16 cellular contexts compared by ENCODE assay signal in the genomic region with DNA sequence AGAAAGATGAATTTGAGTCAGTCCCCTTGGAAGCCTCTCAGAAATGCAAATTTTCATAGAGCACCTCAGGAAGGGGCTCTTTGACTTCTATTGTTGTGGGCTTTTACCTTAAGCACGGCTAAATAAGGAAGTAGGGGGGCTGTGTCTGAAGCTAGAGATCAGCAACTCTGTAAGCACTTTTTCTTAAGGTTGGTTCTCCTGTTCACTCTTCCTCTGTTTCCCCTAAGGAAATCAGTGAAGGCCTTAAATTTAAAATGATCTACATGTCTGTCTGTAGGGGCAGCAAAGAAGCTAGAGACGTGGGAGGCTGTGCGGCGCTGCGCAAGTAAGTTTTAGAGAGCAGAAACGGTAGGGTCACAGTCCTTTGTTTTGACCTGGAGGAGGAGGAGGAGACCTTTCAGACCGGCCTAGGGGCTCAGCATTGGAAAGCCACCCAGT. TPM values are rescaled to one million over a fixed set of nuclear protein-coding genes. Genes with fewer than 3 reads are reported as not detected.
A peak's percentile ranks its signal among the peaks of the same experiment; 100 is the strongest.
DNase-seq lines count a peak whose midpoint lies in the region; ATAC-seq and TF ChIP-seq lines count a peak whose summit lies in the region.
"Had no signal": no experiment of that assay in that cellular context is flagged by ENCODE, and none has a peak within 500 bp of the region (broad histone marks: within the 10 kb centered on the region; RNA-seq: fewer than 3 reads in every experiment).

No MANE protein-coding gene starts in this region.

- no peaks in the 10 kb centered on the region for H3K27me3 Mint-ChIP-seq in mesothelial cell of epicardium (ENCODE audit: low read depth)

- 0 out of 2 replicates have a peak, but pooled peaks have one; percentile 15 for TF ChIP-seq CTCF in IMR-90 (conservative IDR thresholded peaks at IDR 0.05; ENCODE audit: low read depth, low read length)
- TF ChIP-seq CTCF in mesothelial cell of epicardium (IDR thresholded peaks at IDR 0.05; ENCODE audit: unreplicated experiment), result no peak
- no peak for TF ChIP-seq CTCF in GM13976 (IDR thresholded peaks at IDR 0.05; ENCODE audit: borderline replicate concordance, control extremely low read depth, extremely low read depth, insufficient read depth, missing control alignments)

- no peak overlapping the region for H2BK5ac ChIP-seq in IMR-90 (ENCODE audit: low read depth, low read length, poor library complexity, severe bottlenecking)

- no peak overlapping the region for H3K56ac ChIP-seq in IMR-90 (ENCODE audit: extremely low read depth, insufficient read depth, low read length)

- in situ Hi-C loops in IMR-90 (cut with MboI; ENCODE audit: low sequenced_read_pairs), result no loop called here
- in situ Hi-C loops in GM13976 (cut with MboI; ENCODE audit: low sequenced_read_pairs, unreplicated experiment), result no loop called here

- no peak overlapping the region for H3K27ac ChIP-seq in BLaER1 treated with 17β-estradiol and CSF1 and Interleukin-3, amounts not matched to agents 10 nM and 100 nM
- no peak overlapping the region for H3K27ac ChIP-seq in IMR-90 (ENCODE audit: insufficient read depth, low read length)
- H3K27ac ChIP-seq in ectodermal cell (ENCODE audit: insufficient read depth, low read depth, low read length, poor library complexity, severe bottlenecking), result peak overlapping the region; percentile 39

- H3K9me1 ChIP-seq in IMR-90 (ENCODE audit: insufficient read depth, low read length), result 0 out of 2 replicates have a peak, but pooled peaks cover 3% of the 10 kb centered on the region

- no peak overlapping the region for H2AK9ac ChIP-seq in IMR-90 (replicated peaks; ENCODE audit: low read depth, low read length, poor library complexity)

- H3K9me3 ChIP-seq in BLaER1 treated with 17β-estradiol and CSF1 and Interleukin-3, amounts not matched to agents 10 nM and 100 nM (replicated peaks in 1 of 11), result peaks cover 0 to 14% (median 9%) of the 10 kb centered on the region in 11 experiments; a peak in 9 of 22 replicates
- H3K9me3 ChIP-seq in IMR-90 (ENCODE audit: control insufficient read depth, insufficient read depth, low read length) (no peaks in the 10 kb centered on the region), ectodermal cell (ENCODE audit: control insufficient read depth, low read length) (no peaks in the 10 kb centered on the region)

- H4K5ac ChIP-seq in IMR-90 (ENCODE audit: low read depth, low read length), result no peak overlapping the region; the same call in 1 of the 2 replicates

- no peak overlapping the region for H3K18ac ChIP-seq in IMR-90 (ENCODE audit: low read depth, low read length)

- peaks cover 3 to 20% of the 10 kb centered on the region in 2 experiments; a peak in 3 of 4 replicates for H3K79me1 ChIP-seq in IMR-90 (ENCODE audit: low read depth in 1 of 2, low read length in 2 of 2)

- peak overlapping the region; percentile 95 for H3K27ac Mint-ChIP-seq in mesothelial cell of epicardium
- H3K27ac Mint-ChIP-seq: activated CD8-positive, alpha-beta T cell treated with anti-CD3 and anti-CD28 coated beads, Interleukin-2, amount 10 ng/mL, durations not matched to agents 7 days and 5 days had no signal

- no peak overlapping the region for H3K14ac ChIP-seq in IMR-90 (replicated peaks; ENCODE audit: low read depth, low read length)

- peak overlapping the region in 9 of 11 experiments; percentile 2 to 77 (median 30); a peak in 14 of 22 replicates for H3K4me2 ChIP-seq in BLaER1 treated with 17β-estradiol and CSF1 and Interleukin-3, amounts not matched to agents 10 nM and 100 nM
- no peak overlapping the region for H3K4me2 ChIP-seq in IMR-90 (ENCODE audit: low read depth, low read length)

- H3K4me3 Mint-ChIP-seq in mesothelial cell of epicardium, result peak overlapping the region; percentile 80

- H3K4me1 ChIP-seq in BLaER1 treated with 17β-estradiol and CSF1 and Interleukin-3, amounts not matched to agents 10 nM and 100 nM, result peaks cover 9 to 23% (median 15%) of the 10 kb centered on the region in 10 experiments; a peak in 19 of 20 replicates
- H3K4me1 ChIP-seq in IMR-90 (ENCODE audit: control insufficient read depth, insufficient read depth, low read length), result 0 out of 2 replicates have a peak, but pooled peaks cover 2% of the 10 kb centered on the region
- H3K4me1 ChIP-seq in ectodermal cell (ENCODE audit: control insufficient read depth, insufficient read depth, low read length), result peaks cover 22% of the 10 kb centered on the region

- no peak overlapping the region for H3K4me3 ChIP-seq in BLaER1 treated with 17β-estradiol and CSF1 and Interleukin-3, amounts not matched to agents 10 nM and 100 nM
- H3K4me3 ChIP-seq in IMR-90 (ENCODE audit: insufficient read depth, low read depth, low read length), result no peak overlapping the region
- H3K4me3 ChIP-seq in ectodermal cell (ENCODE audit: insufficient read depth, low read depth, low read length), result peak overlapping the region; percentile 49

- H2AFZ ChIP-seq in IMR-90 (replicated peaks; ENCODE audit: low read length, poor library complexity), result peak overlapping the region; percentile 60

- H4K20me1 ChIP-seq in BLaER1 treated with 17β-estradiol and CSF1 and Interleukin-3, amounts not matched to agents 10 nM and 100 nM, result peaks cover 0 to 5% (median 0%) of the 10 kb centered on the region in 11 experiments; a peak in 1 of 22 replicates
- H4K20me1 ChIP-seq in IMR-90 (ENCODE audit: insufficient read depth, low read length), result peaks cover 8% of the 10 kb centered on the region; the same call in 1 of the 2 replicates

- no peaks in the 10 kb centered on the region for H3K36me3 ChIP-seq in BLaER1 treated with 17β-estradiol and CSF1 and Interleukin-3, amounts not matched to agents 10 nM and 100 nM
- H3K36me3 ChIP-seq in IMR-90 (ENCODE audit: control insufficient read depth, insufficient read depth, low read length), result no peaks in the 10 kb centered on the region
- H3K36me3 ChIP-seq in ectodermal cell (ENCODE audit: control insufficient read depth, insufficient read depth, low read length), result no peaks in the 10 kb centered on the region

- no peak overlapping the region for H2BK120ac ChIP-seq in IMR-90 (ENCODE audit: low read depth, low read length)

- no peak overlapping the region for H3K23ac ChIP-seq in IMR-90 (ENCODE audit: low read depth, low read length)

- POLR2A ChIA-PET in IMR-90 (lab: Charles Lee; ENCODE audit: unreplicated experiment), result no interaction called here

- no CpG with 5 or more reads among the region's 7 CpGs for WGBS in IMR-90 (ENCODE audit: extremely low coverage in 2 of 2, insufficient read length in 1 of 2), 2 experiments
- 2 to 3% methylated on average over 7 of the region's 7 CpGs for WGBS in ectodermal cell, 2 experiments

- peaks cover 35% of the 10 kb centered on the region for H3K4me1 Mint-ChIP-seq in mesothelial cell of epicardium

- no peak overlapping the region; the same call in 1 of the 2 replicates for H2AK5ac ChIP-seq in IMR-90 (ENCODE audit: low read depth, low read length)

- no peak overlapping the region for H2BK15ac ChIP-seq in IMR-90 (ENCODE audit: low read depth, low read length)

- peaks cover 0 to 19% (median 15%) of the 10 kb centered on the region in 11 experiments; a peak in 19 of 22 replicates for H3K27me3 ChIP-seq in BLaER1 treated with 17β-estradiol and CSF1 and Interleukin-3, amounts not matched to agents 10 nM and 100 nM
- H3K27me3 ChIP-seq in IMR-90 (ENCODE audit: control insufficient read depth, insufficient read depth, low read length) (no peaks in the 10 kb centered on the region), ectodermal cell (ENCODE audit: control insufficient read depth, insufficient read depth, low read length, poor library complexity, severe bottlenecking) (peaks cover 36% of the 10 kb centered on the region)

- intact Hi-C loops in IMR-90 (cut with micrococcal nuclease), result no loop called here

- CTCF ChIA-PET in IMR-90 (lab: Yijun Ruan, JAX), result no interaction called here

- no peak overlapping the region for H3K9ac ChIP-seq in BLaER1 treated with 17β-estradiol and CSF1 and Interleukin-3, amounts not matched to agents 10 nM and 100 nM
- H3K9ac ChIP-seq in IMR-90 (ENCODE audit: low read depth, low read length), result no peak overlapping the region

- H4K91ac ChIP-seq in IMR-90 (ENCODE audit: insufficient read depth, low read depth, low read length), result no peak overlapping the region

- no peak for DNase-seq in IMR-90
- DNase-seq in mesothelial cell of epicardium (ENCODE audit: low spot score in 2 of 2, unreplicated experiment in 2 of 2), result no peak
- DNase-seq in NCI-H1930 (lab: John Stamatoyannopoulos, UW), result no peak
- no peak for DNase-seq in stimulated activated naive CD4-positive, alpha-beta T cell treated with Interleukin-2 at 50 U/mL for 16 hours (lab: John Stamatoyannopoulos, UW)
- DNase-seq in GM13976 (ENCODE audit: low spot score), result no peak
- no peak for DNase-seq in activated CD4-positive, alpha-beta T cell treated with anti-CD3 and anti-CD28 coated beads for 48 hours
- DNase-seq: activated CD8-positive, alpha-beta T cell treated with anti-CD3 and anti-CD28 coated beads, Interleukin-2, amount 10 ng/mL, durations not matched to agents 7 days and 5 days; activated gamma-delta T cell treated with Interleukin-2 at 50 U/mL for 16 hours; EL; Karpas-422; NCI-H2107; occipital lobe; stimulated activated CD4-positive, alpha-beta T cell treated with anti-CD3 and anti-CD28 coated beads, Interleukin-15, amount 100 ng/mL, for 24 hours; T1000 had no signal

- H3K36me3 Mint-ChIP-seq in mesothelial cell of epicardium, result no peaks in the 10 kb centered on the region

- no peak overlapping the region for H3K4ac ChIP-seq in IMR-90 (ENCODE audit: low read depth, low read length)

- no peak overlapping the region for H2BK20ac ChIP-seq in IMR-90 (ENCODE audit: low read depth, low read length)

- no peaks in the 10 kb centered on the region for H3K9me3 Mint-ChIP-seq in mesothelial cell of epicardium

- dilution Hi-C loops in IMR-90 (cut with HindIII; ENCODE audit: low sequenced_read_pairs, unreplicated experiment), result no loop called here

- no peak for TF ChIP-seq RAD21 in IMR-90 (IDR thresholded peaks at IDR 0.05; ENCODE audit: low read length)

- H4K8ac ChIP-seq in IMR-90 (ENCODE audit: low read depth in 2 of 2, low read length in 2 of 2), result peak overlapping the region; percentile 46 to 83; a peak in 2 of 4 replicates

- no peak for TF ChIP-seq POLR2A in IMR-90 (IDR thresholded peaks at IDR 0.05; ENCODE audit: low read depth, low read length)

- ATAC-seq in IMR-90 (ENCODE audit: low read depth), result no peak
- ATAC-seq: activated CD8-positive, alpha-beta T cell treated with anti-CD3 and anti-CD28 coated beads, Interleukin-2, amount 10 ng/mL, durations not matched to agents 7 days and 5 days had no signal

- no TSS peak for BruUV-seq in IMR-90 (replicated peaks; lab: Mats Ljungman, UMichigan)

RNA-seq across cellular contexts. Expression of a gene that starts 1.2 kb away (rescaled TPM):
- total RNA-seq in IMR-90 (2012; rRNA removed) (24.7 and 26.3 TPM in 2 replicates), mesothelial cell of epicardium (39.0 to 40.1 TPM (median 39.3 TPM) in 3 replicates)
- polyA plus RNA-seq in IMR-90 (2012; rRNA removed), result 8.6 and 9.7 TPM in 2 replicates
- polyA plus RNA-seq in IMR-90 (2012; cell fraction: cytosol; rRNA removed), result 3.8 and 5.8 TPM in 2 replicates
- polyA plus RNA-seq in IMR-90 (2012; cell fraction: nucleus; rRNA removed; ENCODE audit: low replicate concordance), result 5.9 and 22.5 TPM in 2 replicates
- 12.5 TPM for polyA plus RNA-seq in ectodermal cell (2013, experiment 1 of 4)
- 15.6 TPM for polyA plus RNA-seq in ectodermal cell (2013, experiment 2 of 4)
- polyA plus RNA-seq in ectodermal cell (2013, experiment 3 of 4), result 11.7 TPM
- polyA plus RNA-seq in ectodermal cell (2013, experiment 4 of 4), result 14.4 TPM

RNA-seq across cellular contexts. Expression of a gene that starts 34.3 kb away (rescaled TPM):
- total RNA-seq in IMR-90 (2012; rRNA removed) (9.0 and 10.0 TPM in 2 replicates), mesothelial cell of epicardium (4.6 to 4.7 TPM (median 4.7 TPM) in 3 replicates)
- 2.7 and 2.9 TPM in 2 replicates for polyA plus RNA-seq in IMR-90 (2012; rRNA removed)
- 0.87 and 1.8 TPM in 2 replicates for polyA plus RNA-seq in IMR-90 (2012; cell fraction: cytosol; rRNA removed)
- polyA plus RNA-seq in IMR-90 (2012; cell fraction: nucleus; rRNA removed; ENCODE audit: low replicate concordance), result 0.75 and 1.3 TPM in 2 replicates
- polyA plus RNA-seq in ectodermal cell (2013, experiment 1 of 4), result 6.5 TPM
- polyA plus RNA-seq in ectodermal cell (2013, experiment 2 of 4), result 5.9 TPM
- 5.6 TPM for polyA plus RNA-seq in ectodermal cell (2013, experiment 3 of 4)
- 5.8 TPM for polyA plus RNA-seq in ectodermal cell (2013, experiment 4 of 4)
